In the genomic region with DNA sequence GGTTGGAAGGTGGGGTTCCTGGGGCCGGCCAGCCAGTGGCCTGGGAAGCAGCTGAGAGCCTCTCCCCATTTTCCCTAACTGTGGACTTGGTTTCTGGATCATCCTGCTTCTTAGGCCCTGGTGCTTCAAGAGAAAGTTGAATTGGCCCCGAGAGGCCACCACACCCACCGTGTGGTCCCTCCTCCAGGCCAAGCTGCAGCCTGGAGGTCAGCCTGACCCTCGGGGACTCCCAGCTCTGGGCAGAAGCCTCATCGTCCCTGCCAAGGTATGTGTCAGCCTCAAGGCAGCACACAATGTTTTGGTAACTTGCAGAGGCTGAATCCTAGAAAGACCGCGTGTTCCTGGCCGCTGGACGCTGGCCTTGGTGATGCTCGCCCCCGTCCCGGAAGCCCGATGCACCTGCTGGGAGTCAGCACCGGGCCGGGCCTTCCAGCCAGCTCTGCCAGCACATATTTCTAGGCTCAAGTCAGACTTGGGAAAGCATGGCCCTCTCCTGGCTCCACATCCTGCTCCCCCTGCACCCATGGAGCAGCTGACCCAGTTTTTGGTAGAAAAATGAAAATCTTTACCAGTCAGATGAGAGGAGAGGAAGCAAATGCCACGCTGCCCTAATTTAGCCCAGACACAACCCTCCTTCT, we compare ENCODE assay signal across 1 cellular context.
TF ChIP-seq lines count a peak whose summit lies in the region.

No MANE protein-coding gene starts in this region.

TF ChIP-seq in HepG2, 621 proteins besides CTCF, POLR2A, EP300 and RAD21 (continued from another document and continues in another):
- TF ChIP-seq, protein P1, sequence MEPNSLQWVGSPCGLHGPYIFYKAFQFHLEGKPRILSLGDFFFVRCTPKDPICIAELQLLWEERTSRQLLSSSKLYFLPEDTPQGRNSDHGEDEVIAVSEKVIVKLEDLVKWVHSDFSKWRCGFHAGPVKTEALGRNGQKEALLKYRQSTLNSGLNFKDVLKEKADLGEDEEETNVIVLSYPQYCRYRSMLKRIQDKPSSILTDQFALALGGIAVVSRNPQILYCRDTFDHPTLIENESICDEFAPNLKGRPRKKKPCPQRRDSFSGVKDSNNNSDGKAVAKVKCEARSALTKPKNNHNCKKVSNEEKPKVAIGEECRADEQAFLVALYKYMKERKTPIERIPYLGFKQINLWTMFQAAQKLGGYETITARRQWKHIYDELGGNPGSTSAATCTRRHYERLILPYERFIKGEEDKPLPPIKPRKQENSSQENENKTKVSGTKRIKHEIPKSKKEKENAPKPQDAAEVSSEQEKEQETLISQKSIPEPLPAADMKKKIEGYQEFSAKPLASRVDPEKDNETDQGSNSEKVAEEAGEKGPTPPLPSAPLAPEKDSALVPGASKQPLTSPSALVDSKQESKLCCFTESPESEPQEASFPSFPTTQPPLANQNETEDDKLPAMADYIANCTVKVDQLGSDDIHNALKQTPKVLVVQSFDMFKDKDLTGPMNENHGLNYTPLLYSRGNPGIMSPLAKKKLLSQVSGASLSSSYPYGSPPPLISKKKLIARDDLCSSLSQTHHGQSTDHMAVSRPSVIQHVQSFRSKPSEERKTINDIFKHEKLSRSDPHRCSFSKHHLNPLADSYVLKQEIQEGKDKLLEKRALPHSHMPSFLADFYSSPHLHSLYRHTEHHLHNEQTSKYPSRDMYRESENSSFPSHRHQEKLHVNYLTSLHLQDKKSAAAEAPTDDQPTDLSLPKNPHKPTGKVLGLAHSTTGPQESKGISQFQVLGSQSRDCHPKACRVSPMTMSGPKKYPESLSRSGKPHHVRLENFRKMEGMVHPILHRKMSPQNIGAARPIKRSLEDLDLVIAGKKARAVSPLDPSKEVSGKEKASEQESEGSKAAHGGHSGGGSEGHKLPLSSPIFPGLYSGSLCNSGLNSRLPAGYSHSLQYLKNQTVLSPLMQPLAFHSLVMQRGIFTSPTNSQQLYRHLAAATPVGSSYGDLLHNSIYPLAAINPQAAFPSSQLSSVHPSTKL (CRISPR knock-in tag; IDR thresholded peaks at IDR 0.05) = peak; percentile 38; the same call in 1 of the 2 replicates
- TF ChIP-seq SALL2 (CRISPR knock-in tag; IDR thresholded peaks at IDR 0.05) (no peak), ZEB1 (IDR thresholded peaks at IDR 0.05; ENCODE audit: insufficient replicate concordance, low read depth) (no peak), KLF6 (CRISPR knock-in tag; IDR thresholded peaks at IDR 0.05) (0 out of 2 replicates have a peak, but pooled peaks have one; percentile 21), SIX1 (CRISPR knock-in tag; IDR thresholded peaks at IDR 0.05; ENCODE audit: borderline replicate concordance) (no peak), RELA (CRISPR knock-in tag; IDR thresholded peaks at IDR 0.05) (0 out of 2 replicates have a peak, but pooled peaks have one; percentile 56), ARNTL (CRISPR knock-in tag; IDR thresholded peaks at IDR 0.05) (no peak), ZNF552 (CRISPR knock-in tag; IDR thresholded peaks at IDR 0.05; ENCODE audit: borderline replicate concordance) (no peak), POLR2AphosphoS2 (IDR thresholded peaks at IDR 0.05; ENCODE audit: low read depth, low read length) (no peak), HDAC1 (CRISPR knock-in tag; IDR thresholded peaks at IDR 0.05) (peak; percentile 41; the same call in 1 of the 2 replicates), PRPF4 (IDR thresholded peaks at IDR 0.05; ENCODE audit: low read depth, low read length, poor library complexity, severe bottlenecking) (no peak), MTF1 (CRISPR knock-in tag; IDR thresholded peaks at IDR 0.05) (no peak), TBX2 (CRISPR knock-in tag; IDR thresholded peaks at IDR 0.05; ENCODE audit: borderline replicate concordance) (peak; percentile 58), ZNF337 (CRISPR knock-in tag; IDR thresholded peaks at IDR 0.05; ENCODE audit: borderline replicate concordance, low read depth) (no peak), CHCHD3 (CRISPR knock-in tag; IDR thresholded peaks at IDR 0.05) (0 out of 2 replicates have a peak, but pooled peaks have one; percentile 34), PHF5A (CRISPR knock-in tag; IDR thresholded peaks at IDR 0.05; ENCODE audit: low read depth, unreplicated experiment) (no peak), KLF12 (CRISPR knock-in tag; IDR thresholded peaks at IDR 0.05; ENCODE audit: borderline replicate concordance) (no peak), RNF2 (conservative IDR thresholded peaks at IDR 0.05; ENCODE audit: low read depth) (no peak), CHD2 (IDR thresholded peaks at IDR 0.05; ENCODE audit: low read depth, low read length) (no peak), MEIS2 (CRISPR knock-in tag; IDR thresholded peaks at IDR 0.05) (no peak), ZNF274 (CRISPR knock-in tag; IDR thresholded peaks at IDR 0.05) (peak; percentile 75), YEATS2 (CRISPR knock-in tag; IDR thresholded peaks at IDR 0.05; ENCODE audit: borderline replicate concordance) (peak; percentile 52; the same call in 1 of the 2 replicates), SUZ12 (IDR thresholded peaks at IDR 0.05; ENCODE audit: low read depth, low read length) (no peak), ZNF468 (CRISPR knock-in tag; IDR thresholded peaks at IDR 0.05) (no peak), ZNF616 (CRISPR knock-in tag; IDR thresholded peaks at IDR 0.05; ENCODE audit: low read depth) (no peak; the same call in 1 of the 2 replicates), KDM3A (CRISPR knock-in tag; IDR thresholded peaks at IDR 0.05; ENCODE audit: low read depth) (0 out of 2 replicates have a peak, but pooled peaks have one; percentile 26), ZNF883 (CRISPR knock-in tag; IDR thresholded peaks at IDR 0.05; ENCODE audit: not compliant biosample characterization) (peak; percentile 85), GZF1 (CRISPR knock-in tag; IDR thresholded peaks at IDR 0.05) (no peak), ZFP82 (CRISPR knock-in tag; IDR thresholded peaks at IDR 0.05; ENCODE audit: borderline replicate concordance) (no peak), MYNN (CRISPR knock-in tag; IDR thresholded peaks at IDR 0.05; ENCODE audit: low read depth) (no peak), ZSCAN12 (CRISPR knock-in tag; IDR thresholded peaks at IDR 0.05) (no peak), ZNF296 (CRISPR knock-in tag; conservative IDR thresholded peaks at IDR 0.05) (0 out of 2 replicates have a peak, but pooled peaks have one; percentile 56), NFKB2 (CRISPR knock-in tag; IDR thresholded peaks at IDR 0.05; ENCODE audit: borderline replicate concordance) (peak; percentile 31; the same call in 1 of the 2 replicates), TRIM24 (CRISPR knock-in tag; IDR thresholded peaks at IDR 0.05) (no peak), MTA1 (CRISPR knock-in tag; IDR thresholded peaks at IDR 0.05; ENCODE audit: borderline replicate concordance) (peak; percentile 32; the same call in 1 of the 2 replicates), ZNF724P (CRISPR knock-in tag; IDR thresholded peaks at IDR 0.05; ENCODE audit: borderline replicate concordance) (0 out of 2 replicates have a peak, but pooled peaks have one; percentile 71), ASH2L (IDR thresholded peaks at IDR 0.05; ENCODE audit: insufficient read length, low read depth, low read length) (no peak), ATF7 (IDR thresholded peaks at IDR 0.05) (no peak), ATF7 (CRISPR knock-in tag; IDR thresholded peaks at IDR 0.05) (no peak), ZNF225 (CRISPR knock-in tag; IDR thresholded peaks at IDR 0.05) (no peak; the same call in 1 of the 2 replicates), TEAD2 (CRISPR knock-in tag; IDR thresholded peaks at IDR 0.05) (0 out of 2 replicates have a peak, but pooled peaks have one; percentile 24), SP4 (CRISPR knock-in tag; IDR thresholded peaks at IDR 0.05) (no peak), ARID2 (CRISPR knock-in tag; IDR thresholded peaks at IDR 0.05; ENCODE audit: borderline replicate concordance) (no peak), ZNF30 (CRISPR knock-in tag; IDR thresholded peaks at IDR 0.05) (no peak), JUND (CRISPR knock-in tag; IDR thresholded peaks at IDR 0.05) (peak; percentile 26; the same call in 1 of the 2 replicates), NFYB (CRISPR knock-in tag; IDR thresholded peaks at IDR 0.05) (no peak), MBD4 (IDR thresholded peaks at IDR 0.05; ENCODE audit: borderline replicate concordance, low read length) (no peak), ATM (IDR thresholded peaks at IDR 0.05; ENCODE audit: borderline replicate concordance) (no peak)
- TF ChIP-seq, protein P2, sequence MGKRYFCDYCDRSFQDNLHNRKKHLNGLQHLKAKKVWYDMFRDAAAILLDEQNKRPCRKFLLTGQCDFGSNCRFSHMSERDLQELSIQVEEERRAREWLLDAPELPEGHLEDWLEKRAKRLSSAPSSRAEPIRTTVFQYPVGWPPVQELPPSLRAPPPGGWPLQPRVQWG (CRISPR knock-in tag; IDR thresholded peaks at IDR 0.05; ENCODE audit: borderline replicate concordance, low read depth) = no peak
- TF ChIP-seq, protein P3, sequence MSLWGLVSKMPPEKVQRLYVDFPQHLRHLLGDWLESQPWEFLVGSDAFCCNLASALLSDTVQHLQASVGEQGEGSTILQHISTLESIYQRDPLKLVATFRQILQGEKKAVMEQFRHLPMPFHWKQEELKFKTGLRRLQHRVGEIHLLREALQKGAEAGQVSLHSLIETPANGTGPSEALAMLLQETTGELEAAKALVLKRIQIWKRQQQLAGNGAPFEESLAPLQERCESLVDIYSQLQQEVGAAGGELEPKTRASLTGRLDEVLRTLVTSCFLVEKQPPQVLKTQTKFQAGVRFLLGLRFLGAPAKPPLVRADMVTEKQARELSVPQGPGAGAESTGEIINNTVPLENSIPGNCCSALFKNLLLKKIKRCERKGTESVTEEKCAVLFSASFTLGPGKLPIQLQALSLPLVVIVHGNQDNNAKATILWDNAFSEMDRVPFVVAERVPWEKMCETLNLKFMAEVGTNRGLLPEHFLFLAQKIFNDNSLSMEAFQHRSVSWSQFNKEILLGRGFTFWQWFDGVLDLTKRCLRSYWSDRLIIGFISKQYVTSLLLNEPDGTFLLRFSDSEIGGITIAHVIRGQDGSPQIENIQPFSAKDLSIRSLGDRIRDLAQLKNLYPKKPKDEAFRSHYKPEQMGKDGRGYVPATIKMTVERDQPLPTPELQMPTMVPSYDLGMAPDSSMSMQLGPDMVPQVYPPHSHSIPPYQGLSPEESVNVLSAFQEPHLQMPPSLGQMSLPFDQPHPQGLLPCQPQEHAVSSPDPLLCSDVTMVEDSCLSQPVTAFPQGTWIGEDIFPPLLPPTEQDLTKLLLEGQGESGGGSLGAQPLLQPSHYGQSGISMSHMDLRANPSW (CRISPR knock-in tag; IDR thresholded peaks at IDR 0.05; ENCODE audit: borderline replicate concordance) = no peak
- TF ChIP-seq, protein P4, sequence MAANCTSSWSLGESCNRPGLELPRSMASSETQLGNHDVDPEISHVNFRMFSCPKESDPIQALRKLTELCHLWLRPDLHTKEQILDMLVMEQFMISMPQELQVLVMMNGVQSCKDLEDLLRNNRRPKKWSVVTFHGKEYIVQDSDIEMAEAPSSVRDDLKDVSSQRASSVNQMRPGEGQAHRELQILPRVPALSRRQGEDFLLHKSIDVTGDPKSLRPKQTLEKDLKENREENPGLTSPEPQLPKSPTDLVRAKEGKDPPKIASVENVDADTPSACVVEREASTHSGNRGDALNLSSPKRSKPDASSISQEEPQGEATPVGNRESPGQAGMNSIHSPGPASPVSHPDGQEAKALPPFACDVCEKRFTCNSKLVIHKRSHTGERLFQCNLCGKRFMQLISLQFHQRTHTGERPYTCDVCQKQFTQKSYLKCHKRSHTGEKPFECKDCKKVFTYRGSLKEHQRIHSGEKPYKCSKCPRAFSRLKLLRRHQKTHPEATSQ (CRISPR knock-in tag; IDR thresholded peaks at IDR 0.05; ENCODE audit: borderline replicate concordance) = 0 out of 2 replicates have a peak, but pooled peaks have one; percentile 14
- TF ChIP-seq, protein P5, sequence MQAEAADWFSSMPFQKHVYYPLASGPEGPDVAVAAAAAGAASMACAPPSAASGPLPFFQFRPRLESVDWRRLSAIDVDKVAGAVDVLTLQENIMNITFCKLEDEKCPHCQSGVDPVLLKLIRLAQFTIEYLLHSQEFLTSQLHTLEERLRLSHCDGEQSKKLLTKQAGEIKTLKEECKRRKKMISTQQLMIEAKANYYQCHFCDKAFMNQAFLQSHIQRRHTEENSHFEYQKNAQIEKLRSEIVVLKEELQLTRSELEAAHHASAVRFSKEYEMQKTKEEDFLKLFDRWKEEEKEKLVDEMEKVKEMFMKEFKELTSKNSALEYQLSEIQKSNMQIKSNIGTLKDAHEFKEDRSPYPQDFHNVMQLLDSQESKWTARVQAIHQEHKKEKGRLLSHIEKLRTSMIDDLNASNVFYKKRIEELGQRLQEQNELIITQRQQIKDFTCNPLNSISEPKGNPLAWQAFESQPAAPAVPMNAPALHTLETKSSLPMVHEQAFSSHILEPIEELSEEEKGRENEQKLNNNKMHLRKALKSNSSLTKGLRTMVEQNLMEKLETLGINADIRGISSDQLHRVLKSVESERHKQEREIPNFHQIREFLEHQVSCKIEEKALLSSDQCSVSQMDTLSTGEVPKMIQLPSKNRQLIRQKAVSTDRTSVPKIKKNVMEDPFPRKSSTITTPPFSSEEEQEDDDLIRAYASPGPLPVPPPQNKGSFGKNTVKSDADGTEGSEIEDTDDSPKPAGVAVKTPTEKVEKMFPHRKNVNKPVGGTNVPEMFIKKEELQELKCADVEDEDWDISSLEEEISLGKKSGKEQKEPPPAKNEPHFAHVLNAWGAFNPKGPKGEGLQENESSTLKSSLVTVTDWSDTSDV (CRISPR knock-in tag; IDR thresholded peaks at IDR 0.05) = no peak
- TF ChIP-seq, protein P6, sequence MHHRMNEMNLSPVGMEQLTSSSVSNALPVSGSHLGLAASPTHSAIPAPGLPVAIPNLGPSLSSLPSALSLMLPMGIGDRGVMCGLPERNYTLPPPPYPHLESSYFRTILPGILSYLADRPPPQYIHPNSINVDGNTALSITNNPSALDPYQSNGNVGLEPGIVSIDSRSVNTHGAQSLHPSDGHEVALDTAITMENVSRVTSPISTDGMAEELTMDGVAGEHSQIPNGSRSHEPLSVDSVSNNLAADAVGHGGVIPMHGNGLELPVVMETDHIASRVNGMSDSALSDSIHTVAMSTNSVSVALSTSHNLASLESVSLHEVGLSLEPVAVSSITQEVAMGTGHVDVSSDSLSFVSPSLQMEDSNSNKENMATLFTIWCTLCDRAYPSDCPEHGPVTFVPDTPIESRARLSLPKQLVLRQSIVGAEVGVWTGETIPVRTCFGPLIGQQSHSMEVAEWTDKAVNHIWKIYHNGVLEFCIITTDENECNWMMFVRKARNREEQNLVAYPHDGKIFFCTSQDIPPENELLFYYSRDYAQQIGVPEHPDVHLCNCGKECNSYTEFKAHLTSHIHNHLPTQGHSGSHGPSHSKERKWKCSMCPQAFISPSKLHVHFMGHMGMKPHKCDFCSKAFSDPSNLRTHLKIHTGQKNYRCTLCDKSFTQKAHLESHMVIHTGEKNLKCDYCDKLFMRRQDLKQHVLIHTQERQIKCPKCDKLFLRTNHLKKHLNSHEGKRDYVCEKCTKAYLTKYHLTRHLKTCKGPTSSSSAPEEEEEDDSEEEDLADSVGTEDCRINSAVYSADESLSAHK (CRISPR knock-in tag; IDR thresholded peaks at IDR 0.05; ENCODE audit: borderline replicate concordance) = no peak
- TF ChIP-seq, protein P7, sequence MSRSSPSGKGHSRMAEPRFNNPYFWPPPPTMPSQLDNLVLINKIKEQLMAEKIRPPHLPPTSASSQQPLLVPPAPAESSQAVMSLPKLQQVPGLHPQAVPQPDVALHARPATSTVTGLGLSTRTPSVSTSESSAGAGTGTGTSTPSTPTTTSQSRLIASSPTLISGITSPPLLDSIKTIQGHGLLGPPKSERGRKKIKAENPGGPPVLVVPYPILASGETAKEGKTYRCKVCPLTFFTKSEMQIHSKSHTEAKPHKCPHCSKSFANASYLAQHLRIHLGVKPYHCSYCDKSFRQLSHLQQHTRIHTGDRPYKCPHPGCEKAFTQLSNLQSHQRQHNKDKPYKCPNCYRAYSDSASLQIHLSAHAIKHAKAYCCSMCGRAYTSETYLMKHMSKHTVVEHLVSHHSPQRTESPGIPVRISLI (CRISPR knock-in tag; IDR thresholded peaks at IDR 0.05; ENCODE audit: borderline replicate concordance) = no peak
